In genomic region chr20:1478566-1478965, GRCh38 we compare ENCODE assay signal across 13 cellular contexts. TPM values are rescaled to one million over a fixed set of nuclear protein-coding genes. Genes with fewer than 3 reads are reported as not detected.
DNase-seq lines count a peak whose midpoint lies in the region; ATAC-seq, FAIRE-seq and TF ChIP-seq lines count a peak whose summit lies in the region.
"Had no signal": no experiment of that assay in that cellular context is flagged by ENCODE, and none has a peak within 500 bp of the region (broad histone marks: within the 10 kb centered on the region; RNA-seq: fewer than 3 reads in every experiment).

No MANE protein-coding gene starts in this region.

- no peak for TF ChIP-seq CTCF in activated CD8-positive, alpha-beta T cell treated with anti-CD3 and anti-CD28 coated beads for 36 hours (IDR thresholded peaks at IDR 0.05)
- TF ChIP-seq CTCF in fibroblast of mammary gland (conservative IDR thresholded peaks at IDR 0.05; ENCODE audit: control insufficient read depth, insufficient read depth, low read depth, low read length), result no peak

- DNase-seq in activated CD8-positive, alpha-beta T cell treated with anti-CD3 and anti-CD28 coated beads, Interleukin-2, amount 10 ng/mL, durations not matched to agents 7 days and 5 days, result peak; percentile 9
- DNase-seq in activated CD8-positive, alpha-beta T cell treated with anti-CD3 and anti-CD28 coated beads for 36 hours, result no peak
- DNase-seq in SW 1271 (lab: John Stamatoyannopoulos, UW), result peak; percentile 16 to 55
- peak; percentile 65 for DNase-seq in fibroblast of mammary gland (ENCODE audit: low read depth)
- DNase-seq in urothelium cell line (ENCODE audit: low spot score), result peak; percentile 65
- DNase-seq in activated T-cell treated with anti-CD3 and anti-CD28 coated beads, Interleukin-2, amount 50 U/mL, for 72 hours, result no peak
- no peak for DNase-seq in midbrain (lab: John Stamatoyannopoulos, UW)
- DNase-seq: adrenal gland; effector memory CD8-positive, alpha-beta T cell; NCI-H1694 had no signal

- POLR2A ChIA-PET in activated CD8-positive, alpha-beta T cell treated with anti-CD3 and anti-CD28 coated beads, Interleukin-2, amount 10 ng/mL, durations not matched to agents 7 days and 5 days (lab: Charles Lee), result no interaction called here
- POLR2A ChIA-PET in activated CD8-positive, alpha-beta T cell treated with anti-CD3 and anti-CD28 coated beads for 36 hours (lab: Charles Lee), result no interaction called here

- peaks cover 21% of the 10 kb centered on the region for H3K27me3 Mint-ChIP-seq in activated CD8-positive, alpha-beta T cell treated with anti-CD3 and anti-CD28 coated beads, Interleukin-2, amount 10 ng/mL, durations not matched to agents 7 days and 5 days (ENCODE audit: low read depth)
- H3K27me3 Mint-ChIP-seq in activated CD8-positive, alpha-beta T cell treated with anti-CD3 and anti-CD28 coated beads for 36 hours, result peaks cover 13% of the 10 kb centered on the region
- peaks cover 7% of the 10 kb centered on the region for H3K27me3 Mint-ChIP-seq in activated T-cell treated with anti-CD3 and anti-CD28 coated beads, Interleukin-2, amount 50 U/mL, for 72 hours (ENCODE audit: low read depth)

- no peak overlapping the region for H3K27ac Mint-ChIP-seq in activated CD8-positive, alpha-beta T cell treated with anti-CD3 and anti-CD28 coated beads, Interleukin-2, amount 10 ng/mL, durations not matched to agents 7 days and 5 days
- H3K27ac Mint-ChIP-seq in activated CD8-positive, alpha-beta T cell treated with anti-CD3 and anti-CD28 coated beads for 36 hours, result no peak overlapping the region
- no peak overlapping the region for H3K27ac Mint-ChIP-seq in activated T-cell treated with anti-CD3 and anti-CD28 coated beads, Interleukin-2, amount 50 U/mL, for 72 hours
- H3K27ac Mint-ChIP-seq: effector memory CD8-positive, alpha-beta T cell had no signal

- no peak overlapping the region for H3K4me3 Mint-ChIP-seq in activated CD8-positive, alpha-beta T cell treated with anti-CD3 and anti-CD28 coated beads, Interleukin-2, amount 10 ng/mL, durations not matched to agents 7 days and 5 days
- H3K4me3 Mint-ChIP-seq in activated CD8-positive, alpha-beta T cell treated with anti-CD3 and anti-CD28 coated beads for 36 hours, result no peak overlapping the region
- H3K4me3 Mint-ChIP-seq in activated T-cell treated with anti-CD3 and anti-CD28 coated beads, Interleukin-2, amount 50 U/mL, for 72 hours, result no peak overlapping the region
- H3K4me3 Mint-ChIP-seq: effector memory CD8-positive, alpha-beta T cell had no signal

- no peaks in the 10 kb centered on the region for H3K4me1 Mint-ChIP-seq in activated CD8-positive, alpha-beta T cell treated with anti-CD3 and anti-CD28 coated beads, Interleukin-2, amount 10 ng/mL, durations not matched to agents 7 days and 5 days (ENCODE audit: low read depth)
- H3K4me1 Mint-ChIP-seq in activated CD8-positive, alpha-beta T cell treated with anti-CD3 and anti-CD28 coated beads for 36 hours (ENCODE audit: low read depth), result no peaks in the 10 kb centered on the region
- no peaks in the 10 kb centered on the region for H3K4me1 Mint-ChIP-seq in activated T-cell treated with anti-CD3 and anti-CD28 coated beads, Interleukin-2, amount 50 U/mL, for 72 hours (ENCODE audit: low read depth)

- H3K9me3 Mint-ChIP-seq in activated CD8-positive, alpha-beta T cell treated with anti-CD3 and anti-CD28 coated beads, Interleukin-2, amount 10 ng/mL, durations not matched to agents 7 days and 5 days (ENCODE audit: insufficient read depth), result no peaks in the 10 kb centered on the region
- no peaks in the 10 kb centered on the region for H3K9me3 Mint-ChIP-seq in activated CD8-positive, alpha-beta T cell treated with anti-CD3 and anti-CD28 coated beads for 36 hours
- H3K9me3 Mint-ChIP-seq in activated T-cell treated with anti-CD3 and anti-CD28 coated beads, Interleukin-2, amount 50 U/mL, for 72 hours, result no peaks in the 10 kb centered on the region
- H3K9me3 Mint-ChIP-seq: effector memory CD8-positive, alpha-beta T cell had no signal

- CTCF ChIA-PET in activated CD8-positive, alpha-beta T cell treated with anti-CD3 and anti-CD28 coated beads, Interleukin-2, amount 10 ng/mL, durations not matched to agents 7 days and 5 days (lab: Charles Lee), result interaction anchor here (1.5 kb wide), 1 partner anchor 25 kb away, joined by 6 read pairs; no protein-coding TSS in a partner anchor
- CTCF ChIA-PET in activated CD8-positive, alpha-beta T cell treated with anti-CD3 and anti-CD28 coated beads for 36 hours (lab: Charles Lee), result interaction anchor here (1.4 kb wide), 1 partner anchor 25 kb away, joined by 4 read pairs; no protein-coding TSS in a partner anchor

- no peak overlapping the region for H3K4me3 ChIP-seq in fibroblast of mammary gland (ENCODE audit: control insufficient read depth, low read depth, low read length)
- H3K4me3 ChIP-seq: adrenal gland had no signal

- intact Hi-C loops in activated CD8-positive, alpha-beta T cell treated with anti-CD3 and anti-CD28 coated beads for 36 hours (cut with micrococcal nuclease), result no loop called here

- ATAC-seq in activated CD8-positive, alpha-beta T cell treated with anti-CD3 and anti-CD28 coated beads, Interleukin-2, amount 10 ng/mL, durations not matched to agents 7 days and 5 days, result no peak
- ATAC-seq in activated CD8-positive, alpha-beta T cell treated with anti-CD3 and anti-CD28 coated beads for 36 hours, result no peak
- no peak for ATAC-seq in activated T-cell treated with anti-CD3 and anti-CD28 coated beads, Interleukin-2, amount 50 U/mL, for 72 hours (replicated peaks in 1 of 2)
- no peak for ATAC-seq in GM18867 (IDR thresholded peaks at IDR 0.05; ENCODE audit: unreplicated experiment)
- ATAC-seq: effector memory CD8-positive, alpha-beta T cell had no signal

- FAIRE-seq in urothelium cell line (lab: Jason Lieb, UNC), result no peak

- H3K36me3 Mint-ChIP-seq in activated CD8-positive, alpha-beta T cell treated with anti-CD3 and anti-CD28 coated beads, Interleukin-2, amount 10 ng/mL, durations not matched to agents 7 days and 5 days (ENCODE audit: low read depth), result no peaks in the 10 kb centered on the region
- H3K36me3 Mint-ChIP-seq in activated CD8-positive, alpha-beta T cell treated with anti-CD3 and anti-CD28 coated beads for 36 hours (ENCODE audit: low read depth), result no peaks in the 10 kb centered on the region
- no peaks in the 10 kb centered on the region for H3K36me3 Mint-ChIP-seq in activated T-cell treated with anti-CD3 and anti-CD28 coated beads, Interleukin-2, amount 50 U/mL, for 72 hours (ENCODE audit: insufficient read depth in 2 of 2)

RNA-seq across cellular contexts. Expression of gene NSFL1C, which starts 11.9 kb away (rescaled TPM):
- 10 to 100 TPM; 60.5 to 67.8 TPM for total RNA-seq in activated CD8-positive, alpha-beta T cell treated with anti-CD3 and anti-CD28 coated beads, Interleukin-2, amount 10 ng/mL, durations not matched to agents 7 days and 5 days
- 10 to 100 TPM; 67.2 to 67.9 TPM for total RNA-seq in activated CD8-positive, alpha-beta T cell treated with anti-CD3 and anti-CD28 coated beads for 36 hours
- total RNA-seq in activated T-cell treated with anti-CD3 and anti-CD28 coated beads, Interleukin-2, amount 50 U/mL, for 72 hours, result 10 to 100 TPM; 57.9 to 75.4 TPM

RNA-seq across cellular contexts. Expression of gene SIRPB2, which starts 12.7 kb away (rescaled TPM):
- not detected for total RNA-seq in activated CD8-positive, alpha-beta T cell treated with anti-CD3 and anti-CD28 coated beads, Interleukin-2, amount 10 ng/mL, durations not matched to agents 7 days and 5 days
- not detected for total RNA-seq in activated CD8-positive, alpha-beta T cell treated with anti-CD3 and anti-CD28 coated beads for 36 hours
- total RNA-seq in activated T-cell treated with anti-CD3 and anti-CD28 coated beads, Interleukin-2, amount 50 U/mL, for 72 hours, result not detected
- total RNA-seq: G401, OCI-LY7 had no signal

Comparison
In these comparisons a context has a peak if more than half of its experiments do, and no peak if none do; other contexts are left out.
1. DNase-seq: peak in activated CD8-positive, alpha-beta T cell treated with anti-CD3 and anti-CD28 coated beads, Interleukin-2, amount 10 ng/mL, durations not matched to agents 7 days and 5 days (single experiment), SW 1271 (2 of 2), fibroblast of mammary gland (single experiment) and urothelium cell line (single experiment); none in activated CD8-positive, alpha-beta T cell treated with anti-CD3 and anti-CD28 coated beads for 36 hours (single experiment), activated T-cell treated with anti-CD3 and anti-CD28 coated beads, Interleukin-2, amount 50 U/mL, for 72 hours (0 of 2) and midbrain (single experiment).